ENCODE assay signal across 14 cellular contexts in genomic region chr3:189292667-189293478, GRCh38.
A peak's percentile ranks its signal among the peaks of the same experiment; 100 is the strongest.
DNase-seq lines count a peak whose midpoint lies in the region; ATAC-seq and TF ChIP-seq lines count a peak whose summit lies in the region.
"Had no signal": no experiment of that assay in that cellular context is flagged by ENCODE, and none has a peak within 500 bp of the region (broad histone marks: within the 10 kb centered on the region; RNA-seq: fewer than 3 reads in every experiment).

No MANE protein-coding gene starts in this region.

- TF ChIP-seq CTCF in RWPE2 (IDR thresholded peaks at IDR 0.05; ENCODE audit: poor library complexity, severe bottlenecking): no peak

- ATAC-seq in RWPE2 (ENCODE audit: low read depth) (peak; percentile 47), left colon (peak; percentile 70), HG03565 (IDR thresholded peaks at IDR 0.05; ENCODE audit: unreplicated experiment) (no peak), GM21367 (IDR thresholded peaks at IDR 0.05; ENCODE audit: unreplicated experiment) (no peak), GM21717 (IDR thresholded peaks at IDR 0.05; ENCODE audit: unreplicated experiment) (no peak)
- ATAC-seq: activated T-helper 17 cell treated with anti-CD3 and anti-CD28 coated beads, Interleukin-2, amount 50 U/mL, for 72 hours; gastrocnemius medialis had no signal

- no peak overlapping the region for H3K4me3 ChIP-seq in RWPE2 (ENCODE audit: severe bottlenecking)
- H3K4me3 ChIP-seq: gastrocnemius medialis had no signal

- peak; percentile 64 for DNase-seq in COR-L47 (lab: John Stamatoyannopoulos, UW)
- peak; percentile 18 for DNase-seq in MV-4-11 (lab: John Stamatoyannopoulos, UW)
- DNase-seq in RWPE2 (ENCODE audit: low spot score): no peak
- DNase-seq in left colon: no peak
- no peak for DNase-seq in stimulated activated CD4-positive, alpha-beta T cell treated with anti-CD3 and anti-CD28 coated beads, Interleukin-2, amount 100 ng/mL, for 24 hours
- DNase-seq: activated CD4-positive, alpha-beta T cell treated with anti-CD3 and anti-CD28 coated beads, Interleukin-2, amount 50 U/mL, for 1 hour; gastrocnemius medialis; IMR-90; NCI-H2029 treated with DMSO at 0.1 percent for 48 hours; T-helper 2 cell had no signal

- H3K4me1 ChIP-seq in RWPE2 (ENCODE audit: insufficient read depth, poor library complexity, severe bottlenecking): peaks cover 26% of the 10 kb centered on the region
- H3K4me1 ChIP-seq: gastrocnemius medialis had no signal

- peak overlapping the region; percentile 30 for H3K27ac ChIP-seq in RWPE2 (ENCODE audit: poor library complexity, severe bottlenecking)
- H3K27ac ChIP-seq: gastrocnemius medialis had no signal

- intact Hi-C loops in left colon (cut with DNase I, micrococcal nuclease): no loop called here

- no peaks in the 10 kb centered on the region for H3K9me3 ChIP-seq in RWPE2 (ENCODE audit: severe bottlenecking)
- H3K9me3 ChIP-seq: gastrocnemius medialis had no signal

- H3K27me3 ChIP-seq in RWPE2 (ENCODE audit: insufficient read depth, poor library complexity, severe bottlenecking): no peaks in the 10 kb centered on the region
- H3K27me3 ChIP-seq: gastrocnemius medialis had no signal

- no peaks in the 10 kb centered on the region for H3K36me3 ChIP-seq in RWPE2 (ENCODE audit: low read depth)
- H3K36me3 ChIP-seq: gastrocnemius medialis had no signal

Comparison
In these comparisons a context has a peak if more than half of its experiments do, and no peak if none do; other contexts are left out.
1. DNase-seq: peak in COR-L47 (single experiment) and MV-4-11 (single experiment); none in RWPE2 (single experiment), left colon (0 of 2) and stimulated activated CD4-positive, alpha-beta T cell treated with anti-CD3 and anti-CD28 coated beads, Interleukin-2, amount 100 ng/mL, for 24 hours (0 of 2).
2. ATAC-seq: peak in RWPE2 (single experiment) and left colon (single experiment); none in HG03565 (single experiment), GM21367 (single experiment) and GM21717 (single experiment).